In genomic region chr4:184433258-184433892, GRCh38 we compare ENCODE assay signal across 21 cellular contexts. TPM values are rescaled to one million over a fixed set of nuclear protein-coding genes. Genes with fewer than 3 reads are reported as not detected.
DNase-seq lines count a peak whose midpoint lies in the region; ATAC-seq and TF ChIP-seq lines count a peak whose summit lies in the region.
"Had no signal": no experiment of that assay in that cellular context is flagged by ENCODE, and none has a peak within 500 bp of the region (broad histone marks: within the 10 kb centered on the region; RNA-seq: fewer than 3 reads in every experiment).

No MANE protein-coding gene starts in this region.

- BruUV-seq in IMR-90 (replicated peaks; lab: Mats Ljungman, UMichigan): no TSS peak

- no peak overlapping the region for H4K5ac ChIP-seq in IMR-90 (ENCODE audit: low read depth, low read length)

- no peaks in the 10 kb centered on the region for H3K27me3 Mint-ChIP-seq in dendritic cell treated with granulocyte-macrophage colony-stimulating factor and Interleukin-4, amounts not matched to agents 40 ng/mL and 50 ng/mL, for 4 days
- no peaks in the 10 kb centered on the region for H3K27me3 Mint-ChIP-seq in naive thymus-derived CD8-positive, alpha-beta T cell
- H3K27me3 Mint-ChIP-seq: activated CD4-positive, alpha-beta memory T cell treated with anti-CD3 and anti-CD28 coated beads, Interleukin-2, amount 10 ng/mL, durations not matched to agents 7 days and 5 days; T-helper 17 cell had no signal

- no peak overlapping the region for H3K9ac ChIP-seq in IMR-90 (ENCODE audit: low read depth, low read length)

- DNase-seq in CD1c-positive myeloid dendritic cell (ENCODE audit: extremely low spot score) (peak; percentile 17), IMR-90 (peak; percentile 13), activated gamma-delta T cell (lab: John Stamatoyannopoulos, UW) (no peak)
- no peak for DNase-seq in naive thymus-derived CD8-positive, alpha-beta T cell
- DNase-seq: activated CD4-positive, alpha-beta memory T cell treated with anti-CD3 and anti-CD28 coated beads, Interleukin-2, amount 10 ng/mL, durations not matched to agents 7 days and 5 days; activated T-cell treated with anti-CD3 and anti-CD28 coated beads, Interleukin-2, amount 50 U/mL, for 4 hours; gastrocnemius medialis; NCI-H1436; NCI-H69; occipital lobe; stimulated activated CD4-positive, alpha-beta T cell treated with anti-CD3 and anti-CD28 coated beads, Interleukin-15, amount 100 ng/mL, for 24 hours; T-helper 17 cell; WERI-Rb-1 had no signal

- H3K18ac ChIP-seq in IMR-90 (ENCODE audit: low read depth, low read length): no peak overlapping the region

- peak overlapping the region; percentile 15; the same call in 1 of the 2 replicates for H2AK5ac ChIP-seq in IMR-90 (ENCODE audit: low read depth, low read length)

- no peak for TF ChIP-seq RAD21 in IMR-90 (IDR thresholded peaks at IDR 0.05; ENCODE audit: low read length)

- H3K27me3 ChIP-seq in IMR-90 (ENCODE audit: control insufficient read depth, insufficient read depth, low read length): no peaks in the 10 kb centered on the region
- H3K27me3 ChIP-seq: breast epithelium, gastrocnemius medialis had no signal

- peaks cover 16% of the 10 kb centered on the region for H4K20me1 ChIP-seq in IMR-90 (ENCODE audit: insufficient read depth, low read length)

- H3K4me2 ChIP-seq in IMR-90 (ENCODE audit: low read depth, low read length): no peak overlapping the region

- in situ Hi-C loops in IMR-90 (cut with MboI; ENCODE audit: low sequenced_read_pairs): no loop called here

- peaks cover 76% of the 10 kb centered on the region for H3K4me1 Mint-ChIP-seq in dendritic cell treated with granulocyte-macrophage colony-stimulating factor and Interleukin-4, amounts not matched to agents 40 ng/mL and 50 ng/mL, for 4 days (ENCODE audit: low read depth)
- peaks cover 48 to 83% (median 79%) of the 10 kb centered on the region in 4 donors for H3K4me1 Mint-ChIP-seq in naive thymus-derived CD8-positive, alpha-beta T cell

- no peak overlapping the region for H3K27ac ChIP-seq in IMR-90 (ENCODE audit: insufficient read depth, low read length)
- H3K27ac ChIP-seq: breast epithelium, epithelial cell of prostate, gastrocnemius medialis, thoracic aorta, WERI-Rb-1 had no signal

- CTCF ChIA-PET in IMR-90 (lab: Yijun Ruan, JAX): no interaction called here

- H3K14ac ChIP-seq in IMR-90 (replicated peaks; ENCODE audit: low read depth, low read length): no peak overlapping the region

- intact Hi-C loops in IMR-90 (cut with micrococcal nuclease): no loop called here
- intact Hi-C loops in dendritic cell treated with granulocyte-macrophage colony-stimulating factor and Interleukin-4, amounts not matched to agents 40 ng/mL and 50 ng/mL, for 4 days (cut with micrococcal nuclease): no loop called here

- H3K27ac Mint-ChIP-seq in dendritic cell treated with granulocyte-macrophage colony-stimulating factor and Interleukin-4, amounts not matched to agents 40 ng/mL and 50 ng/mL, for 4 days: peak overlapping the region; percentile 62
- peak overlapping the region in 9 of 10 donors; percentile 35 to 82 (median 71) for H3K27ac Mint-ChIP-seq in naive thymus-derived CD8-positive, alpha-beta T cell
- H3K27ac Mint-ChIP-seq: activated CD4-positive, alpha-beta memory T cell treated with anti-CD3 and anti-CD28 coated beads, Interleukin-2, amount 10 ng/mL, durations not matched to agents 7 days and 5 days had no signal

- H2BK120ac ChIP-seq in IMR-90 (ENCODE audit: low read depth, low read length): no peak overlapping the region

- peaks cover 47 to 80% of the 10 kb centered on the region in 2 experiments for H3K79me1 ChIP-seq in IMR-90 (ENCODE audit: low read depth in 1 of 2, low read length in 2 of 2)

- POLR2A ChIA-PET in IMR-90 (lab: Charles Lee; ENCODE audit: unreplicated experiment): no interaction called here
- POLR2A ChIA-PET in naive thymus-derived CD8-positive, alpha-beta T cell (lab: Charles Lee): no interaction called here

- H3K56ac ChIP-seq in IMR-90 (ENCODE audit: extremely low read depth, insufficient read depth, low read length): no peak overlapping the region

- no peak overlapping the region for H3K4ac ChIP-seq in IMR-90 (ENCODE audit: low read depth, low read length)

- TF ChIP-seq CTCF in IMR-90 (conservative IDR thresholded peaks at IDR 0.05; ENCODE audit: low read depth, low read length): no peak

- peaks cover 12% of the 10 kb centered on the region; the same call in 1 of the 2 replicates for H3K36me3 ChIP-seq in IMR-90 (ENCODE audit: control insufficient read depth, insufficient read depth, low read length)
- H3K36me3 ChIP-seq: breast epithelium, gastrocnemius medialis, thoracic aorta, WERI-Rb-1 had no signal

- 91% methylated on average over 13 of the region's 17 CpGs; no CpG with 5 or more reads in 1 of the 2 experiments for WGBS in IMR-90 (ENCODE audit: extremely low coverage in 2 of 2, insufficient read length in 1 of 2), 2 experiments

- ATAC-seq in IMR-90 (ENCODE audit: low read depth) (no peak), GM18511 (IDR thresholded peaks at IDR 0.05; ENCODE audit: unreplicated experiment) (no peak), HG02840 (IDR thresholded peaks at IDR 0.05; ENCODE audit: low FRiP score, unreplicated experiment) (no peak)
- no peak for ATAC-seq in naive thymus-derived CD8-positive, alpha-beta T cell
- ATAC-seq: activated T-cell treated with anti-CD3 and anti-CD28 coated beads, Interleukin-2, amount 50 U/mL, for 4 hours; gastrocnemius medialis; Panc1; right cardiac atrium; T-helper 17 cell had no signal

- TF ChIP-seq POLR2A in IMR-90 (IDR thresholded peaks at IDR 0.05; ENCODE audit: low read depth, low read length): no peak

- H2AFZ ChIP-seq in IMR-90 (replicated peaks; ENCODE audit: low read length, poor library complexity): no peak overlapping the region

- no peak overlapping the region for H2BK5ac ChIP-seq in IMR-90 (ENCODE audit: low read depth, low read length, poor library complexity, severe bottlenecking)

- H2BK15ac ChIP-seq in IMR-90 (ENCODE audit: low read depth, low read length): no peak overlapping the region

- no peak overlapping the region for H2BK20ac ChIP-seq in IMR-90 (ENCODE audit: low read depth, low read length)

- no peak overlapping the region for H2AK9ac ChIP-seq in IMR-90 (replicated peaks; ENCODE audit: low read depth, low read length, poor library complexity)

- no peaks in the 10 kb centered on the region; the same call in 1 of the 2 replicates for H3K4me1 ChIP-seq in IMR-90 (ENCODE audit: control insufficient read depth, insufficient read depth, low read length)
- H3K4me1 ChIP-seq: breast epithelium had no signal

- H3K4me3 Mint-ChIP-seq in dendritic cell treated with granulocyte-macrophage colony-stimulating factor and Interleukin-4, amounts not matched to agents 40 ng/mL and 50 ng/mL, for 4 days: no peak overlapping the region
- H3K4me3 Mint-ChIP-seq in naive thymus-derived CD8-positive, alpha-beta T cell: no peak overlapping the region
- H3K4me3 Mint-ChIP-seq: activated CD4-positive, alpha-beta memory T cell treated with anti-CD3 and anti-CD28 coated beads, Interleukin-2, amount 10 ng/mL, durations not matched to agents 7 days and 5 days; activated T-cell treated with anti-CD3 and anti-CD28 coated beads, Interleukin-2, amount 50 U/mL, for 4 hours; T-helper 17 cell had no signal

- H3K4me3 ChIP-seq in IMR-90 (ENCODE audit: insufficient read depth, low read depth, low read length): no peak overlapping the region
- H3K4me3 ChIP-seq: breast epithelium, gastrocnemius medialis, thoracic aorta had no signal

- no peaks in the 10 kb centered on the region for H3K9me3 ChIP-seq in IMR-90 (ENCODE audit: control insufficient read depth, insufficient read depth, low read length)
- H3K9me3 ChIP-seq: breast epithelium, gastrocnemius medialis, thoracic aorta had no signal

- H3K36me3 Mint-ChIP-seq in dendritic cell treated with granulocyte-macrophage colony-stimulating factor and Interleukin-4, amounts not matched to agents 40 ng/mL and 50 ng/mL, for 4 days (ENCODE audit: low read depth): peaks cover 74% of the 10 kb centered on the region
- peaks cover 0 to 33% (median 7%) of the 10 kb centered on the region in 3 donors for H3K36me3 Mint-ChIP-seq in naive thymus-derived CD8-positive, alpha-beta T cell

- no peak overlapping the region for H4K91ac ChIP-seq in IMR-90 (ENCODE audit: insufficient read depth, low read depth, low read length)

- H3K23ac ChIP-seq in IMR-90 (ENCODE audit: low read depth, low read length): no peak overlapping the region

- no peak overlapping the region for H4K8ac ChIP-seq in IMR-90 (ENCODE audit: low read depth in 2 of 2, low read length in 2 of 2)

- dilution Hi-C loops in IMR-90 (cut with HindIII; ENCODE audit: low sequenced_read_pairs, unreplicated experiment): no loop called here

- H3K9me1 ChIP-seq in IMR-90 (ENCODE audit: insufficient read depth, low read length): peaks cover 16% of the 10 kb centered on the region; the same call in 1 of the 2 replicates

- H3K9me3 Mint-ChIP-seq in dendritic cell treated with granulocyte-macrophage colony-stimulating factor and Interleukin-4, amounts not matched to agents 40 ng/mL and 50 ng/mL, for 4 days: no peaks in the 10 kb centered on the region
- H3K9me3 Mint-ChIP-seq in naive thymus-derived CD8-positive, alpha-beta T cell: no peaks in the 10 kb centered on the region
- H3K9me3 Mint-ChIP-seq: activated CD4-positive, alpha-beta memory T cell treated with anti-CD3 and anti-CD28 coated beads, Interleukin-2, amount 10 ng/mL, durations not matched to agents 7 days and 5 days; activated T-cell treated with anti-CD3 and anti-CD28 coated beads, Interleukin-2, amount 50 U/mL, for 4 hours had no signal

TF ChIP-seq in IMR-90, 13 proteins besides CTCF, POLR2A, EP300 and RAD21:
- TF ChIP-seq USF2 (IDR thresholded peaks at IDR 0.05; ENCODE audit: low read depth, low read length): no peak
- peak; percentile 77 for TF ChIP-seq CEBPB (IDR thresholded peaks at IDR 0.05; ENCODE audit: low read depth, low read length)
- no peak for TF ChIP-seq SMC3 (IDR thresholded peaks at IDR 0.05; ENCODE audit: low read depth, low read length)
TF ChIP-seq in IMR-90: peak in this region for 1.

RNA-seq across cellular contexts. Expression of gene IRF2, which starts 41.0 kb away (rescaled TPM):
- 20.3 and 21.9 TPM in 2 replicates for total RNA-seq in IMR-90 (2012; rRNA removed)
- polyA plus RNA-seq in IMR-90 (2012; rRNA removed): 16.5 and 20.6 TPM in 2 replicates
- polyA plus RNA-seq in IMR-90 (2012; cell fraction: cytosol; rRNA removed): 9.5 and 12.3 TPM in 2 replicates
- 9.2 and 22.4 TPM in 2 replicates for polyA plus RNA-seq in IMR-90 (2012; cell fraction: nucleus; rRNA removed; ENCODE audit: low replicate concordance)
- total RNA-seq in naive thymus-derived CD8-positive, alpha-beta T cell: 10 to 100 TPM; 62.6 to 77.1 TPM
- polyA plus RNA-seq in naive thymus-derived CD8-positive, alpha-beta T cell: 10 to 100 TPM; 72.7 to 80.7 (median 78.3) TPM

Comparison
In these comparisons a context has a peak if more than half of its experiments do, and no peak if none do; other contexts are left out.
1. DNase-seq: peak in CD1c-positive myeloid dendritic cell (single experiment) and IMR-90 (single experiment); none in naive thymus-derived CD8-positive, alpha-beta T cell (0 of 10) and activated gamma-delta T cell (single experiment).